ENCODE assay signal across 1 cellular context in the genomic region with DNA sequence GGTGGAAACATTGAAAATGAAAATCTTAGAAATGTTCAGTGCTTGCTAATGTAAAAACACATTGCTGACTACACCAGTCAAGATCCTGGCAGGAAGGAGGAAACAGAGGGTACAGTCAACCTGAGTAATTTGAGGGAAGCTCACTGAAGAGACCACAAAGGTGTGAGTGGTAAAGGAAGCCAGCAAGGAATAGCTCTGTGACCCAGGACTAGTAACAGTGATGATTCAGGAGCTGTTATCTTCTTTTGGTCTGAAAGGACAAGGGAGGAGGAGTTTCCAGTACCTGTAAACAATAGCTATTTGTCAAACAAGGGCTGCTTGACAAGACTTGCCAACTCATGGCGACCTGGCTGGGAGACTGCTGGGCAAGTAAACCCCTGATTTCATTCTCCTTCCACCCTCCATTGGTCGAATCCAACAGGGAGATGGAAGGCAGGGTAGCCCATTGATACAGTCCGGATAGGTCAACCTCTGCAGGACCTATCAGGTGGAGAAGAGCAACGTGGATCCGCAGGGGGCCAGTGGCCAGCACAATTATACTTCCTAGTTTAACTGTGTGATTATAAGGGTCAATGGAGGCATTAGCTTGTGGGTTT.
TF ChIP-seq lines count a peak whose summit lies in the region.

No MANE protein-coding gene starts in this region.

TF ChIP-seq in WTC11, 78 proteins besides CTCF, POLR2A, EP300 and RAD21 (continued from another document):
- TF ChIP-seq ZNF396 (CRISPR knock-in tag; IDR thresholded peaks at IDR 0.05; ENCODE audit: borderline replicate concordance) = no peak
- TF ChIP-seq ETV6 (CRISPR knock-in tag; IDR thresholded peaks at IDR 0.05) = no peak
- no peak for TF ChIP-seq CBFB (CRISPR knock-in tag; IDR thresholded peaks at IDR 0.05; ENCODE audit: low read depth)
- TF ChIP-seq, protein P1, sequence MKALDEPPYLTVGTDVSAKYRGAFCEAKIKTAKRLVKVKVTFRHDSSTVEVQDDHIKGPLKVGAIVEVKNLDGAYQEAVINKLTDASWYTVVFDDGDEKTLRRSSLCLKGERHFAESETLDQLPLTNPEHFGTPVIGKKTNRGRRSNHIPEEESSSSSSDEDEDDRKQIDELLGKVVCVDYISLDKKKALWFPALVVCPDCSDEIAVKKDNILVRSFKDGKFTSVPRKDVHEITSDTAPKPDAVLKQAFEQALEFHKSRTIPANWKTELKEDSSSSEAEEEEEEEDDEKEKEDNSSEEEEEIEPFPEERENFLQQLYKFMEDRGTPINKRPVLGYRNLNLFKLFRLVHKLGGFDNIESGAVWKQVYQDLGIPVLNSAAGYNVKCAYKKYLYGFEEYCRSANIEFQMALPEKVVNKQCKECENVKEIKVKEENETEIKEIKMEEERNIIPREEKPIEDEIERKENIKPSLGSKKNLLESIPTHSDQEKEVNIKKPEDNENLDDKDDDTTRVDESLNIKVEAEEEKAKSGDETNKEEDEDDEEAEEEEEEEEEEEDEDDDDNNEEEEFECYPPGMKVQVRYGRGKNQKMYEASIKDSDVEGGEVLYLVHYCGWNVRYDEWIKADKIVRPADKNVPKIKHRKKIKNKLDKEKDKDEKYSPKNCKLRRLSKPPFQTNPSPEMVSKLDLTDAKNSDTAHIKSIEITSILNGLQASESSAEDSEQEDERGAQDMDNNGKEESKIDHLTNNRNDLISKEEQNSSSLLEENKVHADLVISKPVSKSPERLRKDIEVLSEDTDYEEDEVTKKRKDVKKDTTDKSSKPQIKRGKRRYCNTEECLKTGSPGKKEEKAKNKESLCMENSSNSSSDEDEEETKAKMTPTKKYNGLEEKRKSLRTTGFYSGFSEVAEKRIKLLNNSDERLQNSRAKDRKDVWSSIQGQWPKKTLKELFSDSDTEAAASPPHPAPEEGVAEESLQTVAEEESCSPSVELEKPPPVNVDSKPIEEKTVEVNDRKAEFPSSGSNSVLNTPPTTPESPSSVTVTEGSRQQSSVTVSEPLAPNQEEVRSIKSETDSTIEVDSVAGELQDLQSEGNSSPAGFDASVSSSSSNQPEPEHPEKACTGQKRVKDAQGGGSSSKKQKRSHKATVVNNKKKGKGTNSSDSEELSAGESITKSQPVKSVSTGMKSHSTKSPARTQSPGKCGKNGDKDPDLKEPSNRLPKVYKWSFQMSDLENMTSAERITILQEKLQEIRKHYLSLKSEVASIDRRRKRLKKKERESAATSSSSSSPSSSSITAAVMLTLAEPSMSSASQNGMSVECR (CRISPR knock-in tag; IDR thresholded peaks at IDR 0.05; ENCODE audit: borderline replicate concordance) = no peak
- TF ChIP-seq, protein P2, sequence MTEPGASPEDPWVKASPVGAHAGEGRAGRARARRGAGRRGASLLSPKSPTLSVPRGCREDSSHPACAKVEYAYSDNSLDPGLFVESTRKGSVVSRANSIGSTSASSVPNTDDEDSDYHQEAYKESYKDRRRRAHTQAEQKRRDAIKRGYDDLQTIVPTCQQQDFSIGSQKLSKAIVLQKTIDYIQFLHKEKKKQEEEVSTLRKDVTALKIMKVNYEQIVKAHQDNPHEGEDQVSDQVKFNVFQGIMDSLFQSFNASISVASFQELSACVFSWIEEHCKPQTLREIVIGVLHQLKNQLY (CRISPR knock-in tag; IDR thresholded peaks at IDR 0.05) = no peak
- no peak for TF ChIP-seq EMX1 (CRISPR knock-in tag; IDR thresholded peaks at IDR 0.05)
- TF ChIP-seq, protein P3, sequence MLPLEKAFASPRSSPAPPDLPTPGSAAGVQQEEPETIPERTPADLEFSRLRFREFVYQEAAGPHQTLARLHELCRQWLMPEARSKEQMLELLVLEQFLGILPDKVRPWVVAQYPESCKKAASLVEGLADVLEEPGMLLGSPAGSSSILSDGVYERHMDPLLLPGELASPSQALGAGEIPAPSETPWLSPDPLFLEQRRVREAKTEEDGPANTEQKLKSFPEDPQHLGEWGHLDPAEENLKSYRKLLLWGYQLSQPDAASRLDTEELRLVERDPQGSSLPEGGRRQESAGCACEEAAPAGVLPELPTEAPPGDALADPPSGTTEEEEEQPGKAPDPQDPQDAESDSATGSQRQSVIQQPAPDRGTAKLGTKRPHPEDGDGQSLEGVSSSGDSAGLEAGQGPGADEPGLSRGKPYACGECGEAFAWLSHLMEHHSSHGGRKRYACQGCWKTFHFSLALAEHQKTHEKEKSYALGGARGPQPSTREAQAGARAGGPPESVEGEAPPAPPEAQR (CRISPR knock-in tag; IDR thresholded peaks at IDR 0.05) = no peak
- TF ChIP-seq, protein P4, sequence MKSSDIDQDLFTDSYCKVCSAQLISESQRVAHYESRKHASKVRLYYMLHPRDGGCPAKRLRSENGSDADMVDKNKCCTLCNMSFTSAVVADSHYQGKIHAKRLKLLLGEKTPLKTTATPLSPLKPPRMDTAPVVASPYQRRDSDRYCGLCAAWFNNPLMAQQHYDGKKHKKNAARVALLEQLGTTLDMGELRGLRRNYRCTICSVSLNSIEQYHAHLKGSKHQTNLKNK (CRISPR knock-in tag; IDR thresholded peaks at IDR 0.05) = no peak
- TF ChIP-seq ZNF232 (CRISPR knock-in tag; IDR thresholded peaks at IDR 0.05) = no peak
- TF ChIP-seq, protein P5, sequence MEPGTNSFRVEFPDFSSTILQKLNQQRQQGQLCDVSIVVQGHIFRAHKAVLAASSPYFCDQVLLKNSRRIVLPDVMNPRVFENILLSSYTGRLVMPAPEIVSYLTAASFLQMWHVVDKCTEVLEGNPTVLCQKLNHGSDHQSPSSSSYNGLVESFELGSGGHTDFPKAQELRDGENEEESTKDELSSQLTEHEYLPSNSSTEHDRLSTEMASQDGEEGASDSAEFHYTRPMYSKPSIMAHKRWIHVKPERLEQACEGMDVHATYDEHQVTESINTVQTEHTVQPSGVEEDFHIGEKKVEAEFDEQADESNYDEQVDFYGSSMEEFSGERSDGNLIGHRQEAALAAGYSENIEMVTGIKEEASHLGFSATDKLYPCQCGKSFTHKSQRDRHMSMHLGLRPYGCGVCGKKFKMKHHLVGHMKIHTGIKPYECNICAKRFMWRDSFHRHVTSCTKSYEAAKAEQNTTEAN (CRISPR knock-in tag; IDR thresholded peaks at IDR 0.05) = no peak
